8 cellular contexts compared by ENCODE assay signal in the genomic region with DNA sequence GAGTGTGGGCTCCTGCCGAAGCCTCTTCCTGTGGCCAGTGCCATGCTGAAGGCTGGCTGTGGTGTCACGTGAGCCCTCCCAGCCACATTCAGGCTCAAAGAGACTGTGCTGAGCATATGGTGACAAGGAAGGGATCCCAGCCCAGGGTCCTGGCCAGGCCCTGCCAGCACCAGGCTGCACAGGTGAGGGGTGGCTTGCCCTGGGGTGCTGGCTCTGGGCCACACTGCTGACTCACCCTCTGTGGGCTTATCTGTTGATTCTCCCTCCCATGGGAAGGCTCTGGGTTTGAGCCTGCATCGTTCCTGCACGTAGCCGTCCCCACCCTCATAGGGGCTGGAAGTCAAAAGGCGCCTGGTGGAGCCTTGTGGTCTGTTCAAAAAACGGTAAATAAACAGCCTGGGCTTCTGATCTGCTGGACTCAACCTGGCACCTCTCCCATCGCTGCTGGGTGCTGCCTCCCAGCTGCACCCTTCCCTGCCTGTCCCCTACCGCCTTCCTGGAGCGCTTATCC. TPM values are rescaled to one million over a fixed set of nuclear protein-coding genes. Genes with fewer than 3 reads are reported as not detected.
DNase-seq lines count a peak whose midpoint lies in the region; ATAC-seq lines count a peak whose summit lies in the region.

No MANE protein-coding gene starts in this region.

- H3K9ac ChIP-seq in duodenal mucosa (ENCODE audit: low read depth in 1 of 2, low read length in 2 of 2) = peak overlapping the region; percentile 65 to 69

- DNase-seq in GM03348 (ENCODE audit: low spot score) (peak; percentile 47), NCI-H774 (lab: John Stamatoyannopoulos, UW) (peak; percentile 41), myocyte (ENCODE audit: low read depth) (peak; percentile 69), NCI-H187 (lab: John Stamatoyannopoulos, UW) (no peak)

- peak overlapping the region; percentile 9 to 19 for H3K4me3 ChIP-seq in duodenal mucosa (ENCODE audit: low read depth in 1 of 2, low read length in 2 of 2)

- no peaks in the 10 kb centered on the region for H3K27me3 ChIP-seq in duodenal mucosa (ENCODE audit: control insufficient read depth in 1 of 2, insufficient read depth in 2 of 2, low read length in 2 of 2)

- H3K36me3 ChIP-seq in duodenal mucosa (ENCODE audit: control insufficient read depth in 1 of 2, insufficient read depth in 2 of 2, low read length in 2 of 2) = no peaks in the 10 kb centered on the region

- no peak for ATAC-seq in HG02588 (IDR thresholded peaks at IDR 0.05; ENCODE audit: unreplicated experiment)
- ATAC-seq in GM19035 (IDR thresholded peaks at IDR 0.05; ENCODE audit: unreplicated experiment) = no peak
- no peak for ATAC-seq in GM19351 (IDR thresholded peaks at IDR 0.05; ENCODE audit: unreplicated experiment)

- no peaks in the 10 kb centered on the region for H3K9me3 ChIP-seq in duodenal mucosa (ENCODE audit: control insufficient read depth in 1 of 2, low read length in 2 of 2)

- H3K4me1 ChIP-seq in duodenal mucosa (ENCODE audit: control insufficient read depth in 1 of 2, insufficient read depth in 2 of 2, low read length in 2 of 2) = peaks cover 83 to 86% of the 10 kb centered on the region in 2 donors

- H3K27ac ChIP-seq in duodenal mucosa (ENCODE audit: low read depth, low read length) = peak overlapping the region; percentile 95

RNA-seq across cellular contexts. Expression of gene DNM2, which starts 31.1 kb away (rescaled TPM):
- 64.8 and 71.8 TPM in 2 replicates for total RNA-seq in myocyte
- polyA plus RNA-seq in myocyte (2012) = 105 TPM

RNA-seq across cellular contexts. Expression of gene QTRT1, which starts 47.7 kb away (rescaled TPM):
- 40.5 and 43.1 TPM in 2 replicates for total RNA-seq in myocyte
- 69.1 TPM for polyA plus RNA-seq in myocyte (2012)

Comparison
In these comparisons a context has a peak if more than half of its experiments do, and no peak if none do; other contexts are left out.
1. DNase-seq: peak in GM03348 (single experiment), NCI-H774 (single experiment) and myocyte (single experiment); none in NCI-H187 (0 of 2).